Comparison of ENCODE assay signal across 20 cellular contexts in the genomic region with DNA sequence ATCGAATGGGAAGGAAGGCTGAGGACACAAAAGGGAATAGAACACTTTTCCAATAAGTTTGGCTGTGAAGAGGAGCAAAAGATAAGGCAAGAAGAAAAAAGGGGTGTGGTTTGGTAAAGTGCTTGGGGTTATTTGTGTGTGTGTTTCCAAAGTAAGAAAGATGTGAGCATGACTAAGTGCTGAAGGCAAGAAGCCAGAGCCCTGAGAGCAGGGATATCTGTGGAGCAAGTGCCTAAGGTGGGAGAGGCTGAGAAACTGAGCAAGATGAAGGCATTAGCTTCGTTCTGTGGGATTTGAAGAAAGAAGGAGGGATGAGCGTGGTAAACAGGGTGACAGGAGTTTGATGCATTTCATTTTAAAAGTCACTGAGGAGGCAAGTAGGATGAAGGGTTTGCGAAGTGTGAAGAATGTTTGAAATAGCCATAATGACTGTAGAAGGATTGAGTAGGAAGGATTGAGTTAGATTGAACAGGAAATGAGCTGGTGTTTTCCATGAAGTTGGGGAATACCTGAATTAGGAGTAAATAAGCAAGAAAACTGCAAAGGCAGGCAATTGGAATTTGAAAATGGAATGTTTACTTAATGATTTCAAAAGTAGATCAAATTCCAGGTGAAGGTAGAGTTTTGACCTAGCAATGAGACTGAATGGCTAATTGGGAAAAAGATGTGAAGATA. TPM values are rescaled to one million over a fixed set of nuclear protein-coding genes. Genes with fewer than 3 reads are reported as not detected.
A peak's percentile ranks its signal among the peaks of the same experiment; 100 is the strongest.
DNase-seq lines count a peak whose midpoint lies in the region; ATAC-seq and TF ChIP-seq lines count a peak whose summit lies in the region.
"Had no signal": no experiment of that assay in that cellular context is flagged by ENCODE, and none has a peak within 500 bp of the region (broad histone marks: within the 10 kb centered on the region; RNA-seq: fewer than 3 reads in every experiment).

No MANE protein-coding gene starts in this region.

- no peak for TF ChIP-seq CTCF in MCF 10A (IDR thresholded peaks at IDR 0.05; ENCODE audit: unreplicated experiment)
- no peak for TF ChIP-seq CTCF in breast epithelium (IDR thresholded peaks at IDR 0.05)
- no peak for TF ChIP-seq CTCF in epithelial cell of esophagus (IDR thresholded peaks at IDR 0.05; ENCODE audit: insufficient read depth, low read depth, low read length, missing control alignments)

- H3K27ac ChIP-seq in breast epithelium = no peak overlapping the region
- H3K27ac ChIP-seq: BLaER1, Peyer's patch, SK-N-MC had no signal

- H3K4me3 ChIP-seq in breast epithelium = no peak overlapping the region
- H3K4me3 ChIP-seq in epithelial cell of esophagus (ENCODE audit: low read length) = no peak overlapping the region
- H3K4me3 ChIP-seq: BLaER1, MG63, Peyer's patch, SK-N-MC had no signal

- no TSS peak for BruUV-seq in MCF 10A (replicated peaks; lab: Mats Ljungman, UMichigan)

- no peaks in the 10 kb centered on the region for H3K36me3 ChIP-seq in breast epithelium
- H3K36me3 ChIP-seq: BLaER1, MG63, Peyer's patch had no signal

- no peak for ATAC-seq in HG03565 (IDR thresholded peaks at IDR 0.05; ENCODE audit: unreplicated experiment)

- H3K27me3 ChIP-seq in breast epithelium = no peaks in the 10 kb centered on the region
- H3K27me3 ChIP-seq: BLaER1, MG63, Peyer's patch had no signal

- H3K27me3 Mint-ChIP-seq in MCF 10A (ENCODE audit: insufficient read depth, unreplicated experiment) = no peaks in the 10 kb centered on the region
- H3K27me3 Mint-ChIP-seq in activated T-helper 1 cell treated with anti-CD3 and anti-CD28 coated beads, Interleukin-12 subunit alpha, Interleukin-12 subunit beta, Interleukin-2, Interleukin-4 antibody, amounts not matched to agents 30 ng/mL and 10 ng/mL and 1 ng/mL, durations not matched to agents 14 hours and 24 hours and 36 hours (ENCODE audit: insufficient read depth) = peaks cover 2% of the 10 kb centered on the region
- H3K27me3 Mint-ChIP-seq: CD4-positive, alpha-beta T cell had no signal

- no peaks in the 10 kb centered on the region for H3K4me1 ChIP-seq in breast epithelium

- H3K9me3 Mint-ChIP-seq in MCF 10A (ENCODE audit: unreplicated experiment) = no peaks in the 10 kb centered on the region
- H3K9me3 Mint-ChIP-seq in activated T-helper 1 cell treated with anti-CD3 and anti-CD28 coated beads, Interleukin-12 subunit alpha, Interleukin-12 subunit beta, Interleukin-2, Interleukin-4 antibody, amounts not matched to agents 30 ng/mL and 10 ng/mL and 1 ng/mL, durations not matched to agents 14 hours and 24 hours and 36 hours = peaks cover 22% of the 10 kb centered on the region
- H3K9me3 Mint-ChIP-seq: CD4-positive, alpha-beta T cell had no signal

- no peaks in the 10 kb centered on the region for H3K36me3 Mint-ChIP-seq in MCF 10A (ENCODE audit: insufficient read depth, unreplicated experiment)
- peaks cover 18% of the 10 kb centered on the region for H3K36me3 Mint-ChIP-seq in activated T-helper 1 cell treated with anti-CD3 and anti-CD28 coated beads, Interleukin-12 subunit alpha, Interleukin-12 subunit beta, Interleukin-2, Interleukin-4 antibody, amounts not matched to agents 30 ng/mL and 10 ng/mL and 1 ng/mL, durations not matched to agents 14 hours and 24 hours and 36 hours (ENCODE audit: low read depth)

- H3K4me3 Mint-ChIP-seq in MCF 10A (ENCODE audit: unreplicated experiment) = no peak overlapping the region
- peak overlapping the region; percentile 3 for H3K4me3 Mint-ChIP-seq in activated T-helper 1 cell treated with anti-CD3 and anti-CD28 coated beads, Interleukin-12 subunit alpha, Interleukin-12 subunit beta, Interleukin-2, Interleukin-4 antibody, amounts not matched to agents 30 ng/mL and 10 ng/mL and 1 ng/mL, durations not matched to agents 14 hours and 24 hours and 36 hours
- H3K4me3 Mint-ChIP-seq: CD4-positive, alpha-beta T cell had no signal

- no peak for TF ChIP-seq POLR2A in breast epithelium (IDR thresholded peaks at IDR 0.05)

- intact Hi-C loops in MCF 10A (cut with micrococcal nuclease) (no loop called here), breast epithelium (cut with DNase I; ENCODE audit: low total_unique reads) (no loop called here)
- intact Hi-C loops in activated T-helper 1 cell treated with anti-CD3 and anti-CD28 coated beads, Interleukin-12 subunit alpha, Interleukin-12 subunit beta, Interleukin-2, Interleukin-4 antibody, amounts not matched to agents 30 ng/mL and 10 ng/mL and 1 ng/mL, durations not matched to agents 14 hours and 24 hours and 36 hours (cut with micrococcal nuclease) = no loop called here

- CTCF ChIA-PET in MCF 10A (lab: Yijun Ruan, JAX) = interaction anchor here (0.6 to 1.0 kb wide), 2 partner anchors 14 to 200 kb away, joined by 3 read pairs; no protein-coding TSS in a partner anchor

- peak; percentile 38 for DNase-seq in MCF 10A (ENCODE audit: unreplicated experiment)
- no peak for DNase-seq in breast epithelium (ENCODE audit: low spot score in 2 of 2)
- no peak for DNase-seq in activated T-helper 1 cell treated with anti-CD3 and anti-CD28 coated beads, Interleukin-12 subunit alpha, Interleukin-12 subunit beta, Interleukin-2, Interleukin-4 antibody, amounts not matched to agents 30 ng/mL and 10 ng/mL and 1 ng/mL, durations not matched to agents 14 hours and 24 hours and 36 hours (ENCODE audit: low spot score)
- DNase-seq in epithelial cell of esophagus (ENCODE audit: low read depth) = peak; percentile 35
- DNase-seq in putamen (ENCODE audit: low spot score) = no peak
- DNase-seq in nucleus accumbens (lab: John Stamatoyannopoulos, UW) = no peak
- DNase-seq: CD4-positive, alpha-beta T cell; DMS53; HCEC 1CT; KBM-7; MG63; NCI-H1105 treated with DMSO at 0.1 percent for 48 hours; NCI-H2029; NCI-H510A; NCI-H69; Peyer's patch; SHP77 treated with DMSO at 0.1 percent for 48 hours had no signal

- H3K27ac Mint-ChIP-seq in MCF 10A (ENCODE audit: low read depth, unreplicated experiment) = no peak overlapping the region
- H3K27ac Mint-ChIP-seq in activated T-helper 1 cell treated with anti-CD3 and anti-CD28 coated beads, Interleukin-12 subunit alpha, Interleukin-12 subunit beta, Interleukin-2, Interleukin-4 antibody, amounts not matched to agents 30 ng/mL and 10 ng/mL and 1 ng/mL, durations not matched to agents 14 hours and 24 hours and 36 hours = peak overlapping the region; percentile 24
- H3K27ac Mint-ChIP-seq: CD4-positive, alpha-beta T cell had no signal

- H3K9me3 ChIP-seq in breast epithelium = no peaks in the 10 kb centered on the region
- H3K9me3 ChIP-seq: BLaER1, MG63, Peyer's patch had no signal

- peaks cover 10% of the 10 kb centered on the region for H3K4me1 Mint-ChIP-seq in MCF 10A (ENCODE audit: insufficient read depth, unreplicated experiment)
- peaks cover 45% of the 10 kb centered on the region for H3K4me1 Mint-ChIP-seq in activated T-helper 1 cell treated with anti-CD3 and anti-CD28 coated beads, Interleukin-12 subunit alpha, Interleukin-12 subunit beta, Interleukin-2, Interleukin-4 antibody, amounts not matched to agents 30 ng/mL and 10 ng/mL and 1 ng/mL, durations not matched to agents 14 hours and 24 hours and 36 hours (ENCODE audit: low read depth)

- POLR2A ChIA-PET in MCF 10A (lab: Yijun Ruan, JAX) = no interaction called here

RNA-seq across cellular contexts. Expression of gene SP4, which starts 19.9 kb away (rescaled TPM):
- total RNA-seq in MCF 10A (2022) (4.4 and 6.5 TPM in 2 replicates), breast epithelium (10 to 100 TPM; 17.3 to 32.8 (median 23.0) TPM)
- 22.8 and 22.9 TPM in 2 replicates for total RNA-seq in activated T-helper 1 cell treated with anti-CD3 and anti-CD28 coated beads, Interleukin-12 subunit alpha, Interleukin-12 subunit beta, Interleukin-2, Interleukin-4 antibody, amounts not matched to agents 30 ng/mL and 10 ng/mL and 1 ng/mL, durations not matched to agents 14 hours and 24 hours and 36 hours

Comparison
In these comparisons a context has a peak if more than half of its experiments do, and no peak if none do; other contexts are left out.
1. DNase-seq: peak in MCF 10A (single experiment) and epithelial cell of esophagus (single experiment); none in breast epithelium (0 of 2), activated T-helper 1 cell treated with anti-CD3 and anti-CD28 coated beads, Interleukin-12 subunit alpha, Interleukin-12 subunit beta, Interleukin-2, Interleukin-4 antibody, amounts not matched to agents 30 ng/mL and 10 ng/mL and 1 ng/mL, durations not matched to agents 14 hours and 24 hours and 36 hours (single experiment), putamen (single experiment) and nucleus accumbens (0 of 56).